15 cellular contexts compared by ENCODE assay signal in the genomic region with DNA sequence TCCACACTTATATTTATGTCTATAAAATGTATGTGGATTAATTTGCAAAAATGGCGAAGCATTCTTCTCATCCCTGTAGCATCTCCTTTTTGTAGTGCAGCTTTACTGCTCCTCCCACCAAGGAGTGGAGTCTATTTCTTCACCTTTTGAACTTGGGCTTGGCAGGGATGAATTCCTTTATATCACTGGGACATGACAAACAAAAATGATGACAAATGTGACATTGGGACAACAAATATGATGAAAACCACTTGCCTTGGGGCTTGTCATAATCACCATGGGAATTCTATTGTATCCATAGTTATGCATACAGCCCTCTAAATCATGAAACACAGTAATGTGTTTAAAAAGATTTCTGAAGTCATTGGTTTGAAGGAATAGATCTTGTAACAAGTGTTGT.
DNase-seq lines count a peak whose midpoint lies in the region; ATAC-seq and TF ChIP-seq lines count a peak whose summit lies in the region.
"Had no signal": no experiment of that assay in that cellular context is flagged by ENCODE, and none has a peak within 500 bp of the region (broad histone marks: within the 10 kb centered on the region; RNA-seq: fewer than 3 reads in every experiment).

No MANE protein-coding gene starts in this region.

- DNase-seq in CD4-positive, alpha-beta T cell: no peak
- DNase-seq in IMR-90 (no peak), mucosa of descending colon (no peak)
- DNase-seq in naive thymus-derived CD8-positive, alpha-beta T cell: no peak
- DNase-seq in stimulated activated naive CD4-positive, alpha-beta T cell (lab: John Stamatoyannopoulos, UW): no peak
- DNase-seq: amygdala, left colon, MG63, NCI-H187, NCI-H774, T-helper 9 cell had no signal

- no peak for TF ChIP-seq POLR2A in IMR-90 (IDR thresholded peaks at IDR 0.05; ENCODE audit: low read depth, low read length)

- H3K9ac ChIP-seq in IMR-90 (ENCODE audit: low read depth, low read length): no peak overlapping the region

- no peak overlapping the region for H3K23ac ChIP-seq in IMR-90 (ENCODE audit: low read depth, low read length)

- no peaks in the 10 kb centered on the region for H3K27me3 Mint-ChIP-seq in CD4-positive, alpha-beta T cell
- no peaks in the 10 kb centered on the region for H3K27me3 Mint-ChIP-seq in activated naive CD8-positive, alpha-beta T cell
- H3K27me3 Mint-ChIP-seq in naive thymus-derived CD8-positive, alpha-beta T cell: no peaks in the 10 kb centered on the region

- TF ChIP-seq RAD21 in IMR-90 (IDR thresholded peaks at IDR 0.05; ENCODE audit: low read length): no peak

- H2BK20ac ChIP-seq in IMR-90 (ENCODE audit: low read depth, low read length): peak overlapping the region; percentile 51

- no peak overlapping the region for H2AK9ac ChIP-seq in IMR-90 (replicated peaks; ENCODE audit: low read depth, low read length, poor library complexity)

- peak overlapping the region; percentile 5; the same call in 1 of the 2 replicates for H2AK5ac ChIP-seq in IMR-90 (ENCODE audit: low read depth, low read length)

- peak overlapping the region; percentile 71 for H2BK5ac ChIP-seq in IMR-90 (ENCODE audit: low read depth, low read length, poor library complexity, severe bottlenecking)

- H3K4me3 ChIP-seq in IMR-90 (ENCODE audit: insufficient read depth, low read depth, low read length) (no peak overlapping the region), mucosa of descending colon (no peak overlapping the region)
- H3K4me3 ChIP-seq: GM23338, suprapubic skin had no signal

- no peak for ATAC-seq in CD4-positive, alpha-beta T cell (ENCODE audit: poor library complexity)
- no peak for ATAC-seq in IMR-90 (ENCODE audit: low read depth)
- ATAC-seq in naive thymus-derived CD8-positive, alpha-beta T cell: no peak
- no peak for ATAC-seq in mucosa of descending colon
- ATAC-seq in HG03520 (IDR thresholded peaks at IDR 0.05; ENCODE audit: unreplicated experiment): no peak
- ATAC-seq: GM23338, left colon had no signal

- H3K9me3 ChIP-seq in CD4-positive, alpha-beta T cell (ENCODE audit: control insufficient read depth, low read length): no peaks in the 10 kb centered on the region
- H3K9me3 ChIP-seq in IMR-90 (ENCODE audit: control insufficient read depth, insufficient read depth, low read length): no peaks in the 10 kb centered on the region
- no peaks in the 10 kb centered on the region for H3K9me3 ChIP-seq in mucosa of descending colon
- H3K9me3 ChIP-seq: MG63, suprapubic skin had no signal

- CTCF ChIA-PET in CD4-positive, alpha-beta T cell (lab: Charles Lee): interaction anchor here (0.9 kb wide), 1 partner anchor 117 kb away, joined by 3 read pairs; no protein-coding TSS in a partner anchor
- CTCF ChIA-PET in IMR-90 (lab: Yijun Ruan, JAX): interaction anchor here (0.8 to 0.9 kb wide), 2 partner anchors 58 to 70 kb away, joined by 3 read pairs; no protein-coding TSS in a partner anchor

- H4K20me1 ChIP-seq in IMR-90 (ENCODE audit: insufficient read depth, low read length): no peaks in the 10 kb centered on the region

- H4K5ac ChIP-seq in IMR-90 (ENCODE audit: low read depth, low read length): peak overlapping the region; percentile 18; the same call in 1 of the 2 replicates

- H4K91ac ChIP-seq in IMR-90 (ENCODE audit: insufficient read depth, low read depth, low read length): peak overlapping the region; percentile 14; the same call in 1 of the 2 replicates

- TF ChIP-seq CTCF in CD4-positive, alpha-beta T cell (IDR thresholded peaks at IDR 0.05): no peak
- no peak for TF ChIP-seq CTCF in IMR-90 (conservative IDR thresholded peaks at IDR 0.05; ENCODE audit: low read depth, low read length)
- no peak for TF ChIP-seq CTCF in mucosa of descending colon (IDR thresholded peaks at IDR 0.05)

- peak overlapping the region in 1 of 2 experiments; percentile 78; a peak in 2 of 4 replicates for H4K8ac ChIP-seq in IMR-90 (ENCODE audit: low read depth in 2 of 2, low read length in 2 of 2)

- peaks cover 6% of the 10 kb centered on the region for H3K4me1 ChIP-seq in IMR-90 (ENCODE audit: control insufficient read depth, insufficient read depth, low read length)
- no peaks in the 10 kb centered on the region for H3K4me1 ChIP-seq in mucosa of descending colon (ENCODE audit: low read depth)

- H3K9me3 Mint-ChIP-seq in CD4-positive, alpha-beta T cell: no peaks in the 10 kb centered on the region
- peaks cover 7% of the 10 kb centered on the region for H3K9me3 Mint-ChIP-seq in activated naive CD8-positive, alpha-beta T cell (ENCODE audit: low read depth)
- H3K9me3 Mint-ChIP-seq in naive thymus-derived CD8-positive, alpha-beta T cell: no peaks in the 10 kb centered on the region
- H3K9me3 Mint-ChIP-seq: GM23338 had no signal

- H3K4me2 ChIP-seq in IMR-90 (ENCODE audit: low read depth, low read length): no peak overlapping the region
- H3K4me2 ChIP-seq: GM23338 had no signal

- peak overlapping the region; percentile 83 for H2BK120ac ChIP-seq in IMR-90 (ENCODE audit: low read depth, low read length)

- H3K9me1 ChIP-seq in IMR-90 (ENCODE audit: insufficient read depth, low read length): peaks cover 5% of the 10 kb centered on the region; the same call in 1 of the 2 replicates

- no peaks in the 10 kb centered on the region for H3K36me3 Mint-ChIP-seq in CD4-positive, alpha-beta T cell (ENCODE audit: low read depth)
- H3K36me3 Mint-ChIP-seq in activated naive CD8-positive, alpha-beta T cell: peaks cover 2% of the 10 kb centered on the region
- no peaks in the 10 kb centered on the region for H3K36me3 Mint-ChIP-seq in naive thymus-derived CD8-positive, alpha-beta T cell

- intact Hi-C loops in CD4-positive, alpha-beta T cell (cut with DNase I, micrococcal nuclease): no loop called here
- intact Hi-C loops in IMR-90 (cut with micrococcal nuclease): loop anchor here (5.0 kb wide), 1 partner anchor 33 kb away; no protein-coding TSS in a partner anchor
- intact Hi-C loops in mucosa of descending colon (cut with DNase I, micrococcal nuclease): no loop called here

- no peak overlapping the region for H3K4me3 Mint-ChIP-seq in CD4-positive, alpha-beta T cell
- H3K4me3 Mint-ChIP-seq in activated naive CD8-positive, alpha-beta T cell: peak overlapping the region; percentile 57
- peak overlapping the region in 6 of 10 donors; percentile 15 to 86 (median 78) for H3K4me3 Mint-ChIP-seq in naive thymus-derived CD8-positive, alpha-beta T cell
- H3K4me3 Mint-ChIP-seq: GM23338 had no signal

- POLR2A ChIA-PET in CD4-positive, alpha-beta T cell (lab: Charles Lee): interaction anchor here (0.5 to 2.6 kb wide), 14 partner anchors 10 to 819 kb away, joined by 3 to 23 read pairs (median 4); a partner anchor contains a TSS
- POLR2A ChIA-PET in IMR-90 (lab: Charles Lee; ENCODE audit: unreplicated experiment): interaction anchor here (1.3 kb wide), 1 partner anchor 70 kb away, joined by 5 read pairs; no protein-coding TSS in a partner anchor
- POLR2A ChIA-PET in naive thymus-derived CD8-positive, alpha-beta T cell (lab: Charles Lee): interaction anchor here (1.5 to 3.0 kb wide), 4 partner anchors 10 to 581 kb away, joined by 3 to 8 read pairs (median 5); a partner anchor contains a TSS

- no peak overlapping the region for H3K56ac ChIP-seq in IMR-90 (ENCODE audit: extremely low read depth, insufficient read depth, low read length)

- no peaks in the 10 kb centered on the region for H3K36me3 ChIP-seq in IMR-90 (ENCODE audit: control insufficient read depth, insufficient read depth, low read length)
- H3K36me3 ChIP-seq in mucosa of descending colon (ENCODE audit: low read depth): no peaks in the 10 kb centered on the region
- H3K36me3 ChIP-seq: MG63, suprapubic skin had no signal

- peak overlapping the region; percentile 19; the same call in 1 of the 2 replicates for H3K14ac ChIP-seq in IMR-90 (replicated peaks; ENCODE audit: low read depth, low read length)

- no TSS peak for BruUV-seq in IMR-90 (replicated peaks; lab: Mats Ljungman, UMichigan)

- dilution Hi-C loops in IMR-90 (cut with HindIII; ENCODE audit: low sequenced_read_pairs, unreplicated experiment): no loop called here

- no peaks in the 10 kb centered on the region for H3K27me3 ChIP-seq in CD4-positive, alpha-beta T cell (ENCODE audit: control insufficient read depth, insufficient read depth, low read length)
- no peaks in the 10 kb centered on the region for H3K27me3 ChIP-seq in IMR-90 (ENCODE audit: control insufficient read depth, insufficient read depth, low read length)
- H3K27me3 ChIP-seq: MG63, suprapubic skin had no signal

- no peak overlapping the region for H2AFZ ChIP-seq in IMR-90 (replicated peaks; ENCODE audit: low read length, poor library complexity)
- H2AFZ ChIP-seq: GM23338 had no signal

- peak overlapping the region; percentile 42; the same call in 1 of the 2 replicates for H3K18ac ChIP-seq in IMR-90 (ENCODE audit: low read depth, low read length)

- peak overlapping the region; percentile 17; the same call in 1 of the 2 replicates for H3K4ac ChIP-seq in IMR-90 (ENCODE audit: low read depth, low read length)

- WGBS in IMR-90 (ENCODE audit: extremely low coverage in 2 of 2, insufficient read length in 1 of 2), 2 experiments: no CpG with 5 or more reads among the region's 1 CpG

- H3K27ac Mint-ChIP-seq in CD4-positive, alpha-beta T cell: peak overlapping the region; percentile 84
- peak overlapping the region; percentile 29 for H3K27ac Mint-ChIP-seq in activated naive CD8-positive, alpha-beta T cell
- peak overlapping the region; percentile 47 to 97 (median 86) for H3K27ac Mint-ChIP-seq in naive thymus-derived CD8-positive, alpha-beta T cell
- H3K27ac Mint-ChIP-seq: GM23338 had no signal

- H3K27ac ChIP-seq in CD4-positive, alpha-beta T cell (ENCODE audit: low read depth, low read length): peak overlapping the region; percentile 5
- H3K27ac ChIP-seq in IMR-90 (ENCODE audit: insufficient read depth, low read length): no peak overlapping the region
- H3K27ac ChIP-seq: suprapubic skin had no signal

- in situ Hi-C loops in IMR-90 (cut with MboI; ENCODE audit: low sequenced_read_pairs): no loop called here

- H3K4me1 Mint-ChIP-seq in CD4-positive, alpha-beta T cell (ENCODE audit: low read depth): peaks cover 46% of the 10 kb centered on the region
- peaks cover 67% of the 10 kb centered on the region for H3K4me1 Mint-ChIP-seq in activated naive CD8-positive, alpha-beta T cell (ENCODE audit: low read depth)
- peaks cover 30 to 50% (median 45%) of the 10 kb centered on the region in 4 donors for H3K4me1 Mint-ChIP-seq in naive thymus-derived CD8-positive, alpha-beta T cell

- no peaks in the 10 kb centered on the region for H3K79me1 ChIP-seq in IMR-90 (ENCODE audit: low read depth in 1 of 2, low read length in 2 of 2)

- H2BK15ac ChIP-seq in IMR-90 (ENCODE audit: low read depth, low read length): peak overlapping the region; percentile 78; the same call in 2 of the 3 replicates

TF ChIP-seq in IMR-90, 13 proteins besides CTCF, POLR2A, EP300 and RAD21 (continues in another document):
- TF ChIP-seq MAFK (IDR thresholded peaks at IDR 0.05; ENCODE audit: low read depth, low read length) (no peak), FOS (IDR thresholded peaks at IDR 0.05; ENCODE audit: low read depth, low read length) (no peak)

Comparison
In these comparisons a context has a peak if more than half of its experiments do, and no peak if none do; other contexts are left out.
1. H3K27ac Mint-ChIP-seq: peak in every context shown above with its lines; median percentile 86 in naive thymus-derived CD8-positive, alpha-beta T cell; 84 in CD4-positive, alpha-beta T cell; 29 in activated naive CD8-positive, alpha-beta T cell.